In the genomic region with DNA sequence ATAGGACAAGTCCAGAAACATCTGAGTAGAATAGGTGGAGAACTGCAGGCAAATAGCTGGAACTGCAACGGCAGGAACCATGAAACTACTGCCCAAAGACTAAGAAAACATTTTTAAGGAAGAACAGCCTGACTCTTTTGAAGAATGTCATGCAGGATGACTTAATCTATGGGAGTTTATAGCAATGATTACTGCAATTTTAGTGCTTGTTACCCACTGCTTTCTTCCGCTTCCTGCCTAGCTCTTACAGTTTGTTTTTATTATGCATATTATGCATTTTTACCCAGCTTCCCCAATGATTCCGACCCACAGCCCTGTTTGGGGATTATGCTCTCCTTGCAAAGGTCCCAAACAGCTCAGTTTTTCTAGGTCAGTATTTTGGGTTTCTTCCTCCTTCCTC, we compare ENCODE assay signal across 19 cellular contexts.
"Had no signal": no experiment of that assay in that cellular context is flagged by ENCODE, and none has a peak within 500 bp of the region (broad histone marks: within the 10 kb centered on the region; RNA-seq: fewer than 3 reads in every experiment).

No MANE protein-coding gene starts in this region.

- H3K9me3 ChIP-seq: colonic mucosa, mucosa of descending colon had no signal

- H3K4me1 ChIP-seq: colonic mucosa, left ventricle myocardium inferior, tibial nerve had no signal

- DNase-seq: activated B cell treated with CpG ODN at 0.5 μM for 24 hours; activated CD8-positive, alpha-beta memory T cell treated with anti-CD3 and anti-CD28 coated beads, Interleukin-2, amount 10 ng/mL, durations not matched to agents 7 days and 5 days; activated CD8-positive, alpha-beta T cell treated with anti-CD3 and anti-CD28 coated beads, Interleukin-2, amount 10 ng/mL, durations not matched to agents 7 days and 5 days; activated naive CD8-positive, alpha-beta T cell treated with anti-CD3 and anti-CD28 coated beads, Interleukin-2, amount 50 U/mL, for 24 hours; activated T-cell treated with anti-CD3 and anti-CD28 coated beads, Interleukin-2, amount 50 U/mL, for 48 hours; anterior cingulate cortex; colonic mucosa; dorsolateral prefrontal cortex; effector memory CD8-positive, alpha-beta T cell; islet precursor cell; left ventricle myocardium inferior; mucosa of descending colon; right cardiac atrium; stimulated activated CD4-positive, alpha-beta T cell treated with anti-CD3 and anti-CD28 coated beads, Interleukin-2, amount 100 ng/mL, for 48 hours; stimulated activated naive CD4-positive, alpha-beta T cell treated with Interleukin-2 at 50 U/mL for 16 hours; T-helper 2 cell had no signal

- H3K27ac ChIP-seq: colonic mucosa, dorsolateral prefrontal cortex, left ventricle myocardium inferior, tibial nerve had no signal

- H3K27me3 ChIP-seq: colonic mucosa, dorsolateral prefrontal cortex, tibial nerve had no signal

- H3K36me3 ChIP-seq: colonic mucosa, left ventricle myocardium inferior had no signal

- ATAC-seq: activated CD8-positive, alpha-beta memory T cell treated with anti-CD3 and anti-CD28 coated beads, Interleukin-2, amount 10 ng/mL, durations not matched to agents 7 days and 5 days; activated CD8-positive, alpha-beta T cell treated with anti-CD3 and anti-CD28 coated beads, Interleukin-2, amount 10 ng/mL, durations not matched to agents 7 days and 5 days; activated naive CD8-positive, alpha-beta T cell treated with anti-CD3 and anti-CD28 coated beads, Interleukin-2, amount 50 U/mL, for 24 hours; effector memory CD8-positive, alpha-beta T cell; mucosa of descending colon; natural killer cell treated with Interleukin-12 subunit alpha and Interleukin-12 subunit beta and Interleukin-15 and Interleukin-18, amount 100 ng/mL, for 72 hours; right cardiac atrium had no signal

- H3K4me3 ChIP-seq: colonic mucosa, dorsolateral prefrontal cortex, left ventricle myocardium inferior, lung, mucosa of descending colon, tibial nerve had no signal
